1 cellular context compared by ENCODE assay signal in the genomic region with DNA sequence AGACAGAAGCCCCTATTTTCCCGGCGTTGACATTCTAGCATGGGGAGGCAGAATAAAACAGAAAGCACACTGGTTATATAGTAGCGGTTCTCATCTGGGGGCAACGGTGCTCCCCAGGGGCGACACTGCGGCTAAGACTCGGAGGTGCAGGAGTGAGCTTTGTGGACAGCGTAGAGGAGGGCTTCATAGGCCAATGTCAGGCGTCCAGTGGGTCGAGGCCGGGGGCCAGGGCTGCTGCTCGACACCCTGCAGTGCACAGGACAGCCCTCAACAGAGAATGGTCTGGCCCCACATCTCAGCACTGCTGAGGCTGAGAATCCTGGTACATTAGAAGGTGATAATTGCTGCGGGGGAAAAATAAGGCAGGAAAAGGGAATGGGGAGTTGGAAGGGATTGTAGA.
TF ChIP-seq lines count a peak whose summit lies in the region.

No MANE protein-coding gene starts in this region.

TF ChIP-seq in HEK293T, 16 proteins besides CTCF, POLR2A, EP300 and RAD21:
- TF ChIP-seq CTBP1 (IDR thresholded peaks at IDR 0.05; ENCODE audit: borderline replicate concordance) (no peak), FOXA1 (IDR thresholded peaks at IDR 0.05) (no peak)
